ENCODE assay signal across 10 cellular contexts in genomic region chr10:31961675-31962074, GRCh38. TPM values are rescaled to one million over a fixed set of nuclear protein-coding genes. Genes with fewer than 3 reads are reported as not detected.
DNase-seq lines count a peak whose midpoint lies in the region; TF ChIP-seq lines count a peak whose summit lies in the region.
"Had no signal": no experiment of that assay in that cellular context is flagged by ENCODE, and none has a peak within 500 bp of the region (broad histone marks: within the 10 kb centered on the region; RNA-seq: fewer than 3 reads in every experiment).

No MANE protein-coding gene starts in this region.

- no peak for TF ChIP-seq EP300 in stomach (IDR thresholded peaks at IDR 0.05)

- CTCF ChIA-PET in activated naive CD4-positive, alpha-beta T cell treated with anti-CD3 and anti-CD28 coated beads, Interleukin-2, amount 10 ng/mL, durations not matched to agents 7 days and 5 days (lab: Charles Lee), result no interaction called here

- peaks cover 8 to 33% (median 8%) of the 10 kb centered on the region in 4 donors for H3K4me1 ChIP-seq in stomach

- H3K27me3 ChIP-seq in stomach, result no peaks in the 10 kb centered on the region

- H3K27me3 Mint-ChIP-seq in activated naive CD4-positive, alpha-beta T cell treated with anti-CD3 and anti-CD28 coated beads, Interleukin-2, amount 10 ng/mL, durations not matched to agents 7 days and 5 days, result peaks cover 4% of the 10 kb centered on the region

- H3K4me3 ChIP-seq in epithelial cell of esophagus (ENCODE audit: low read length) (no peak overlapping the region), stomach (peak overlapping the region in 1 of 4 donors; percentile 5)

- no peaks in the 10 kb centered on the region for H3K9me3 Mint-ChIP-seq in activated naive CD4-positive, alpha-beta T cell treated with anti-CD3 and anti-CD28 coated beads, Interleukin-2, amount 10 ng/mL, durations not matched to agents 7 days and 5 days
- H3K9me3 Mint-ChIP-seq: neural crest cell had no signal

- TF ChIP-seq CTCF in epithelial cell of esophagus (IDR thresholded peaks at IDR 0.05; ENCODE audit: insufficient read depth, low read depth, low read length, missing control alignments), result no peak
- no peak for TF ChIP-seq CTCF in stomach (IDR thresholded peaks at IDR 0.05)

- intact Hi-C loops in stomach (cut with DNase I; ENCODE audit: low total_unique reads), result no loop called here

- no peak for TF ChIP-seq POLR2A in stomach (IDR thresholded peaks at IDR 0.05)

- H3K27ac ChIP-seq in stomach (peak overlapping the region in 3 of 5 donors; percentile 24 to 33 (median 27)), caudate nucleus (ENCODE audit: low read depth, low read length) (no peak overlapping the region)

- no peaks in the 10 kb centered on the region for H3K9me3 ChIP-seq in stomach

- H3K4me1 Mint-ChIP-seq in activated naive CD4-positive, alpha-beta T cell treated with anti-CD3 and anti-CD28 coated beads, Interleukin-2, amount 10 ng/mL, durations not matched to agents 7 days and 5 days, result peaks cover 18% of the 10 kb centered on the region

- 40 to 77% (median 68%) methylated on average over 4 of the region's 4 CpGs for WGBS in stomach, 5 donors

- no peak overlapping the region for H3K4me3 Mint-ChIP-seq in activated naive CD4-positive, alpha-beta T cell treated with anti-CD3 and anti-CD28 coated beads, Interleukin-2, amount 10 ng/mL, durations not matched to agents 7 days and 5 days
- H3K4me3 Mint-ChIP-seq: neural crest cell had no signal

- H3K36me3 ChIP-seq in stomach, result no peaks in the 10 kb centered on the region

- no peak overlapping the region for H3K27ac Mint-ChIP-seq in activated naive CD4-positive, alpha-beta T cell treated with anti-CD3 and anti-CD28 coated beads, Interleukin-2, amount 10 ng/mL, durations not matched to agents 7 days and 5 days

- DNase-seq in activated naive CD4-positive, alpha-beta T cell treated with anti-CD3 and anti-CD28 coated beads, Interleukin-2, amount 10 ng/mL, durations not matched to agents 7 days and 5 days, result peak; percentile 26
- DNase-seq in activated naive CD4-positive, alpha-beta T cell treated with Interleukin-2 at 50 U/mL for 16 hours, result no peak
- peak; percentile 68 for DNase-seq in NCI-H69 (lab: John Stamatoyannopoulos, UW)
- DNase-seq in epithelial cell of esophagus (ENCODE audit: low read depth), result peak; percentile 93
- no peak for DNase-seq in stomach
- no peak for DNase-seq in NCI-H1092 (lab: John Stamatoyannopoulos, UW)
- no peak for DNase-seq in caudate nucleus (lab: John Stamatoyannopoulos, UW)
- no peak for DNase-seq in NCI-H1930 (lab: John Stamatoyannopoulos, UW)
- DNase-seq: NCI-H1436 treated with DMSO at 0.1 percent for 48 hours had no signal

- H3K36me3 Mint-ChIP-seq in activated naive CD4-positive, alpha-beta T cell treated with anti-CD3 and anti-CD28 coated beads, Interleukin-2, amount 10 ng/mL, durations not matched to agents 7 days and 5 days, result no peaks in the 10 kb centered on the region

RNA-seq across cellular contexts. Expression of gene ARHGAP12, which starts 33.0 kb away (rescaled TPM):
- 100 to 1,000 TPM in 2 of 5 donors, 10 to 100 TPM in 2, 1 to 10 TPM in 1; 9.8 to 343 (median 40.7) TPM for total RNA-seq in stomach
- polyA plus RNA-seq in stomach, result 10 to 100 TPM; 16.6 to 37.7 (median 18.1) TPM

Comparison
In these comparisons a context has a peak if more than half of its experiments do, and no peak if none do; other contexts are left out.
1. DNase-seq: peak in activated naive CD4-positive, alpha-beta T cell treated with anti-CD3 and anti-CD28 coated beads, Interleukin-2, amount 10 ng/mL, durations not matched to agents 7 days and 5 days (single experiment), NCI-H69 (single experiment) and epithelial cell of esophagus (single experiment); none in activated naive CD4-positive, alpha-beta T cell treated with Interleukin-2 at 50 U/mL for 16 hours (single experiment), stomach (single experiment), NCI-H1092 (single experiment), caudate nucleus (0 of 61) and NCI-H1930 (0 of 2).